In genomic region chr15:88637436-88637835, GRCh38 we compare ENCODE assay signal across 1 cellular context.
A peak's percentile ranks its signal among the peaks of the same experiment; 100 is the strongest.
TF ChIP-seq lines count a peak whose summit lies in the region.

No MANE protein-coding gene starts in this region.

TF ChIP-seq in H1, 55 proteins besides CTCF, POLR2A, EP300 and RAD21:
- TF ChIP-seq POLR2AphosphoS5 (IDR thresholded peaks at IDR 0.05; ENCODE audit: low read depth, low read length), result peak; percentile 12
- TF ChIP-seq FOSL1 (IDR thresholded peaks at IDR 0.05; ENCODE audit: insufficient read depth, low read depth, low read length), result no peak
